In the genomic region with DNA sequence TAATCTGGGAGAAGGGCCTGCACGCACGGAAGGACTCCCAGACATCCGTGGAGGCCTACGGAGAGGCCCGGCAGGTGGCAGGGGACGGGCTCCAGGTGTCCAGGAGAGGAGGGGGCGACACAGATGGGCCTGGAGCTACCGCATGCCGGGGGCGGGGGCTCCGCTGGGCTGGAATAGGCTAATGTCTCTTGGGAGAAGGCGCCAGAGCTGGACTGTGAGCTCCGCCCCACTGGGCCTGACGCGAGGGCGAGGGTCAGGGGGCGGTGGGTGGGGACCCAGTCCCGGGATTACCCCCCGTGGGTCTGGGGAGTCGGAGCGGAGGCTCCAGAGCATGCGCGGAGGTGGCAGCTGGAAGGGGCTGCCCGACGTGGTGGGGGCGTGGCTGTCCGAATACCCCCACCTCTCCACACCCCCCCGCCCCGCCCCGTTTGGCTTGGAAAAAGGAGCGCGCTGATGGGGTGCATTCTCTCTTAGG, we compare ENCODE assay signal across 8 cellular contexts. TPM values are rescaled to one million over a fixed set of nuclear protein-coding genes. Genes with fewer than 3 reads are reported as not detected.
A peak's percentile ranks its signal among the peaks of the same experiment; 100 is the strongest.
DNase-seq lines count a peak whose midpoint lies in the region; ATAC-seq and TF ChIP-seq lines count a peak whose summit lies in the region.

No MANE protein-coding gene starts in this region.

- H3K36me3 Mint-ChIP-seq in activated naive CD8-positive, alpha-beta T cell treated with anti-CD3 and anti-CD28 coated beads, Interleukin-2, amount 50 U/mL, for 24 hours (ENCODE audit: low read depth), result peaks cover 3% of the 10 kb centered on the region

- DNase-seq in GM13976 (ENCODE audit: low spot score) (peak; percentile 80), SJCRH30 (peak; percentile 73 to 75), left ventricle myocardium inferior (peak; percentile 40), cerebellar nuclear complex (lab: John Stamatoyannopoulos, UW) (no peak)
- DNase-seq in activated naive CD8-positive, alpha-beta T cell treated with anti-CD3 and anti-CD28 coated beads, Interleukin-2, amount 50 U/mL, for 24 hours, result peak; percentile 63

- peaks cover 11% of the 10 kb centered on the region; the same call in 1 of the 2 replicates for H3K4me1 ChIP-seq in SJCRH30
- H3K4me1 ChIP-seq in left ventricle myocardium inferior, result peaks cover 48% of the 10 kb centered on the region
- H3K4me1 ChIP-seq in rectal smooth muscle tissue (ENCODE audit: control insufficient read depth, insufficient read depth, low read length), result no peaks in the 10 kb centered on the region

- in situ Hi-C loops in GM13976 (cut with MboI; ENCODE audit: low sequenced_read_pairs, unreplicated experiment), result no loop called here

- H3K27ac ChIP-seq in SJCRH30 (no peak overlapping the region; the same call in 1 of the 2 replicates), left ventricle myocardium inferior (replicated peaks) (peak overlapping the region; percentile 84), rectal smooth muscle tissue (ENCODE audit: low read depth, low read length) (peak overlapping the region; percentile 71)

- peak overlapping the region; percentile 79 for H3K27ac Mint-ChIP-seq in activated naive CD8-positive, alpha-beta T cell treated with anti-CD3 and anti-CD28 coated beads, Interleukin-2, amount 50 U/mL, for 24 hours

- TF ChIP-seq CTCF in GM13976 (IDR thresholded peaks at IDR 0.05; ENCODE audit: borderline replicate concordance, control extremely low read depth, extremely low read depth, insufficient read depth, missing control alignments) (no peak), left ventricle myocardium inferior (IDR thresholded peaks at IDR 0.05; ENCODE audit: borderline replicate concordance) (no peak)

- H3K4me3 ChIP-seq in SJCRH30 (peak overlapping the region; percentile 77), left ventricle myocardium inferior (peak overlapping the region; percentile 85), rectal smooth muscle tissue (ENCODE audit: low read length) (peak overlapping the region; percentile 100)

- peaks cover 3% of the 10 kb centered on the region for H3K27me3 Mint-ChIP-seq in activated naive CD8-positive, alpha-beta T cell treated with anti-CD3 and anti-CD28 coated beads, Interleukin-2, amount 50 U/mL, for 24 hours

- H3K9me3 Mint-ChIP-seq in activated naive CD8-positive, alpha-beta T cell treated with anti-CD3 and anti-CD28 coated beads, Interleukin-2, amount 50 U/mL, for 24 hours, result no peaks in the 10 kb centered on the region

- peaks cover 45% of the 10 kb centered on the region for H3K4me1 Mint-ChIP-seq in activated naive CD8-positive, alpha-beta T cell treated with anti-CD3 and anti-CD28 coated beads, Interleukin-2, amount 50 U/mL, for 24 hours

- H3K9me3 ChIP-seq in SJCRH30 (replicated peaks), result no peaks in the 10 kb centered on the region
- no peaks in the 10 kb centered on the region for H3K9me3 ChIP-seq in left ventricle myocardium inferior (replicated peaks)

- H3K36me3 ChIP-seq in SJCRH30, result 0 out of 2 replicates have a peak, but pooled peaks cover 2% of the 10 kb centered on the region
- H3K36me3 ChIP-seq in left ventricle myocardium inferior, result peaks cover 3% of the 10 kb centered on the region
- H3K36me3 ChIP-seq in rectal smooth muscle tissue (ENCODE audit: control insufficient read depth, insufficient read depth, low read length), result no peaks in the 10 kb centered on the region

- peak; percentile 17 for ATAC-seq in HG03432 (IDR thresholded peaks at IDR 0.05; ENCODE audit: unreplicated experiment)
- ATAC-seq in activated naive CD8-positive, alpha-beta T cell treated with anti-CD3 and anti-CD28 coated beads, Interleukin-2, amount 50 U/mL, for 24 hours, result peak; percentile 29
- ATAC-seq in GM19395 (IDR thresholded peaks at IDR 0.05; ENCODE audit: unreplicated experiment), result no peak

- intact Hi-C loops in left ventricle myocardium inferior (cut with micrococcal nuclease), result no loop called here

- H3K27me3 ChIP-seq in SJCRH30, result no peaks in the 10 kb centered on the region
- no peaks in the 10 kb centered on the region for H3K27me3 ChIP-seq in left ventricle myocardium inferior (ENCODE audit: low read depth)
- H3K27me3 ChIP-seq in rectal smooth muscle tissue (ENCODE audit: control insufficient read depth, insufficient read depth, low read length), result no peaks in the 10 kb centered on the region

- peak overlapping the region; percentile 90 for H3K4me3 Mint-ChIP-seq in activated naive CD8-positive, alpha-beta T cell treated with anti-CD3 and anti-CD28 coated beads, Interleukin-2, amount 50 U/mL, for 24 hours

- peak overlapping the region; percentile 89 for H3K9ac ChIP-seq in rectal smooth muscle tissue (ENCODE audit: low read length)

RNA-seq across cellular contexts. Expression of gene AGO1, which starts 0.7 kb away (rescaled TPM):
- 33.3 and 35.1 TPM in 2 replicates for total RNA-seq in SJCRH30 (2014; rRNA removed; shearing (Covaris generic))
- total RNA-seq in left ventricle myocardium inferior, result 18.8 TPM

RNA-seq across cellular contexts. Expression of gene AGO3, which starts 47.2 kb away (rescaled TPM):
- total RNA-seq in SJCRH30 (2014; rRNA removed; shearing (Covaris generic)), result 30.4 and 36.4 TPM in 2 replicates
- total RNA-seq in left ventricle myocardium inferior, result 12.1 TPM

Comparison
In these comparisons a context has a peak if more than half of its experiments do, and no peak if none do; other contexts are left out.
1. DNase-seq: peak in GM13976 (single experiment), SJCRH30 (2 of 2), activated naive CD8-positive, alpha-beta T cell treated with anti-CD3 and anti-CD28 coated beads, Interleukin-2, amount 50 U/mL, for 24 hours (single experiment) and left ventricle myocardium inferior (single experiment); none in cerebellar nuclear complex (0 of 2).
2. Peak in every context shown above with its lines, with median percentiles within 50 percentile points of each other: H3K4me3 ChIP-seq.